In the genomic region with DNA sequence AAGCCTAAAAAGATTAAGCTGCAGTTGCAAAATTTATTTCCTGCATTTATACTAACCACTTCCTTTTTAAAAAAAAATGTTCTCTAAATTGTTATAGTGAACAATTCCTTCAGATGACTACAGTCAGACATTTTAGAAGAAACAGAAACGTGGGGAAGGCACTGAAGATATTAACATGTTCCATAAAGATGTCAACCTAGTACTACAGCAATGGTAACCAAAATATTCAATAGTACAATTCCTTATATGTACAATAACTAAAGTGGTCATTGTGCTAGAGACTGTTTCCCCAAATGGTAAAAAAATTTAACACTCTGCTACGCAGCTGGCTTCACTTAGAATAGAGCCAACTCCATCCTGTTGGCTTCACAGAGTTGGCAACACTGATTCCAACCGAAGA, we compare ENCODE assay signal across 12 cellular contexts.
DNase-seq lines count a peak whose midpoint lies in the region; ATAC-seq, FAIRE-seq and TF ChIP-seq lines count a peak whose summit lies in the region.
"Had no signal": no experiment of that assay in that cellular context is flagged by ENCODE, and none has a peak within 500 bp of the region (broad histone marks: within the 10 kb centered on the region; RNA-seq: fewer than 3 reads in every experiment).

No MANE protein-coding gene starts in this region.

- FAIRE-seq in pancreas (lab: Jason Lieb, UNC): peak; percentile 91

- H3K9me3 ChIP-seq in CD4-positive, CD25-positive, alpha-beta regulatory T cell (ENCODE audit: control insufficient read depth in 2 of 2, low read length in 2 of 2): peaks cover 0 to 4% of the 10 kb centered on the region in 2 experiments
- no peaks in the 10 kb centered on the region for H3K9me3 ChIP-seq in pancreas

- peak overlapping the region; percentile 78 for H3K27ac ChIP-seq in CD4-positive, CD25-positive, alpha-beta regulatory T cell (ENCODE audit: insufficient read depth, low read length, poor library complexity, severe bottlenecking)
- peak overlapping the region; percentile 88 for H3K27ac ChIP-seq in cingulate gyrus (ENCODE audit: low read depth, low read length)
- H3K27ac ChIP-seq in pancreas: peak overlapping the region in 1 of 4 donors; percentile 3

- no peak for TF ChIP-seq POLR2A in NB4 (IDR thresholded peaks at IDR 0.05; ENCODE audit: extremely low read depth, insufficient read length)

- WGBS in pancreas, 2 donors: 60 to 76% methylated on average over 3 of the region's 3 CpGs

- H3K36me3 Mint-ChIP-seq in CD4-positive, CD25-positive, alpha-beta regulatory T cell: peaks cover 28% of the 10 kb centered on the region

- H3K36me3 ChIP-seq in CD4-positive, CD25-positive, alpha-beta regulatory T cell (ENCODE audit: control insufficient read depth, insufficient read depth, low read length): peaks cover 49% of the 10 kb centered on the region
- no peaks in the 10 kb centered on the region for H3K36me3 ChIP-seq in pancreas

- H3K4me3 ChIP-seq in CD4-positive, CD25-positive, alpha-beta regulatory T cell (ENCODE audit: low read depth, low read length): peak overlapping the region; percentile 73
- no peak overlapping the region for H3K4me3 ChIP-seq in NB4 (ENCODE audit: low read depth, low read length)
- no peak overlapping the region for H3K4me3 ChIP-seq in pancreas

- H3K4me1 ChIP-seq in CD4-positive, CD25-positive, alpha-beta regulatory T cell (ENCODE audit: control insufficient read depth, insufficient read depth, low read length, poor library complexity, severe bottlenecking): peaks cover 35% of the 10 kb centered on the region
- H3K4me1 ChIP-seq in pancreas: no peaks in the 10 kb centered on the region

- peaks cover 36 to 72% (median 50%) of the 10 kb centered on the region in 4 donors for H3K4me1 Mint-ChIP-seq in CD4-positive, CD25-positive, alpha-beta regulatory T cell

- intact Hi-C loops in pancreas (cut with DNase I): no loop called here

- H3K9me3 Mint-ChIP-seq in CD4-positive, CD25-positive, alpha-beta regulatory T cell: peaks cover 0 to 6% (median 0%) of the 10 kb centered on the region in 7 donors

- peak in 2 of 3 donors; percentile 56 to 67 for DNase-seq in CD4-positive, CD25-positive, alpha-beta regulatory T cell
- peak; percentile 36 for DNase-seq in NB4 (ENCODE audit: low read depth)
- DNase-seq in pancreas: no peak
- DNase-seq in GM13977 (ENCODE audit: low spot score): no peak
- DNase-seq in medulla oblongata (ENCODE audit: extremely low spot score): no peak
- no peak for DNase-seq in T1000 (lab: John Stamatoyannopoulos, UW)
- DNase-seq: amygdala, DMS 273 treated with DMSO at 0.1 percent for 48 hours, foreskin fibroblast had no signal

- peak; percentile 39 to 42 for ATAC-seq in CD4-positive, CD25-positive, alpha-beta regulatory T cell (ENCODE audit: low read depth in 2 of 2)
- ATAC-seq in pancreas (peak in 1 of 4 donors; percentile 23), HG02840 (IDR thresholded peaks at IDR 0.05; ENCODE audit: low FRiP score, unreplicated experiment) (no peak)

- H3K27ac Mint-ChIP-seq in CD4-positive, CD25-positive, alpha-beta regulatory T cell: peak overlapping the region; percentile 52 to 93 (median 80)
- H3K27ac Mint-ChIP-seq: nephron had no signal

- no peaks in the 10 kb centered on the region for H3K27me3 Mint-ChIP-seq in CD4-positive, CD25-positive, alpha-beta regulatory T cell

- TF ChIP-seq CTCF in NB4 (IDR thresholded peaks at IDR 0.05; ENCODE audit: low read depth, low read length) (no peak), pancreas (IDR thresholded peaks at IDR 0.05) (no peak), GM13977 (IDR thresholded peaks at IDR 0.05; ENCODE audit: extremely low read depth, insufficient read depth, missing control alignments) (no peak)

- in situ Hi-C loops in GM13977 (cut with MboI; ENCODE audit: low pct_unique_long_range_greater_than_20kb, low sequenced_read_pairs, unreplicated experiment): no loop called here

- H3K4me3 Mint-ChIP-seq in CD4-positive, CD25-positive, alpha-beta regulatory T cell: peak overlapping the region; percentile 2 to 52 (median 38)
- H3K4me3 Mint-ChIP-seq: nephron had no signal

- H3K27me3 ChIP-seq in CD4-positive, CD25-positive, alpha-beta regulatory T cell (ENCODE audit: control insufficient read depth, insufficient read depth, low read length): no peaks in the 10 kb centered on the region
- no peaks in the 10 kb centered on the region for H3K27me3 ChIP-seq in pancreas

Comparison
In these comparisons a context has a peak if more than half of its experiments do, and no peak if none do; other contexts are left out.
1. DNase-seq: peak in CD4-positive, CD25-positive, alpha-beta regulatory T cell (2 of 3) and NB4 (single experiment); none in pancreas (0 of 6), GM13977 (single experiment), medulla oblongata (single experiment) and T1000 (single experiment).